17 cellular contexts compared by ENCODE assay signal in genomic region chr3:35617370-35617769, GRCh38. TPM values are rescaled to one million over a fixed set of nuclear protein-coding genes. Genes with fewer than 3 reads are reported as not detected.
"Had no signal": no experiment of that assay in that cellular context is flagged by ENCODE, and none has a peak within 500 bp of the region (broad histone marks: within the 10 kb centered on the region; RNA-seq: fewer than 3 reads in every experiment).

No MANE protein-coding gene starts in this region.

- H3K4me3 ChIP-seq: adrenal gland, breast epithelium, prostate gland, right atrium auricular region, upper lobe of right lung had no signal

- H3K27ac ChIP-seq: adrenal gland, breast epithelium, prostate gland, right atrium auricular region, upper lobe of right lung, WERI-Rb-1 had no signal

- H3K9me3 ChIP-seq: adrenal gland, breast epithelium, prostate gland, right atrium auricular region had no signal

- H3K4me1 ChIP-seq: adrenal gland, breast epithelium, prostate gland, right atrium auricular region, upper lobe of right lung had no signal

- H3K36me3 ChIP-seq: adrenal gland, breast epithelium, prostate gland, right atrium auricular region, upper lobe of right lung, WERI-Rb-1 had no signal

- DNase-seq: activated CD4-positive, alpha-beta T cell treated with anti-CD3 and anti-CD28 coated beads, Interleukin-2, amount 50 U/mL, for 4 hours; activated gamma-delta T cell; adrenal gland; cortex of kidney; left cardiac atrium; mesendoderm; naive thymus-derived CD8-positive, alpha-beta T cell; stimulated activated CD4-positive, alpha-beta T cell treated with anti-CD3 and anti-CD28 coated beads, Interleukin-12 subunit alpha, Interleukin-12 subunit beta, amount 100 ng/mL, for 4 hours; stimulated activated CD4-positive, alpha-beta T cell treated with anti-CD3 and anti-CD28 coated beads, Interleukin-1b, Interleukin-23, amount 100 ng/mL, for 48 hours; stimulated activated CD8-positive, alpha-beta memory T cell treated with anti-CD3 and anti-CD28 coated beads, Interleukin-4, amount 100 ng/mL, for 48 hours; stimulated activated naive CD4-positive, alpha-beta T cell; upper lobe of right lung; WERI-Rb-1 had no signal

- H3K27me3 ChIP-seq: adrenal gland, breast epithelium, right atrium auricular region, upper lobe of right lung had no signal

- ATAC-seq: activated naive CD4-positive, alpha-beta T cell treated with anti-CD3 and anti-CD28 coated beads, Interleukin-2, amount 50 U/mL, for 72 hours; left cardiac atrium; naive thymus-derived CD8-positive, alpha-beta T cell; upper lobe of right lung had no signal

RNA-seq across cellular contexts. Expression of gene ARPP21, which starts 22.0 kb away (rescaled TPM):
- polyA plus RNA-seq: naive thymus-derived CD8-positive, alpha-beta T cell had no signal
